Comparison of ENCODE assay signal across 8 cellular contexts in genomic region chr3:183446838-183447205, GRCh38. TPM values are rescaled to one million over a fixed set of nuclear protein-coding genes. Genes with fewer than 3 reads are reported as not detected.
DNase-seq lines count a peak whose midpoint lies in the region; ATAC-seq and TF ChIP-seq lines count a peak whose summit lies in the region.

No MANE protein-coding gene starts in this region.

- H3K4me3 ChIP-seq in left ventricle myocardium inferior (peak overlapping the region; percentile 82), breast epithelium (peak overlapping the region; percentile 77 to 88 (median 77)), vagina (peak overlapping the region; percentile 57 to 69)

- ATAC-seq in HG03520 (IDR thresholded peaks at IDR 0.05; ENCODE audit: unreplicated experiment) = no peak
- no peak for ATAC-seq in HG02852 (IDR thresholded peaks at IDR 0.05; ENCODE audit: unreplicated experiment)
- no peak for ATAC-seq in HG03342 (IDR thresholded peaks at IDR 0.05; ENCODE audit: unreplicated experiment)

- peaks cover 28% of the 10 kb centered on the region for H3K9me3 Mint-ChIP-seq in mesothelial cell of epicardium

- peaks cover 41% of the 10 kb centered on the region for H3K4me1 ChIP-seq in left ventricle myocardium inferior
- H3K4me1 ChIP-seq in breast epithelium = peaks cover 0 to 6% of the 10 kb centered on the region in 2 donors
- no peaks in the 10 kb centered on the region for H3K4me1 ChIP-seq in vagina

- peak overlapping the region; percentile 97 for H3K4me3 Mint-ChIP-seq in mesothelial cell of epicardium

- DNase-seq in left ventricle myocardium inferior = no peak
- no peak for DNase-seq in cardiac septum (ENCODE audit: low spot score)
- DNase-seq in breast epithelium (ENCODE audit: low spot score in 2 of 2) = no peak
- DNase-seq in mesothelial cell of epicardium (ENCODE audit: low spot score in 2 of 2, unreplicated experiment in 2 of 2) = no peak
- no peak for DNase-seq in vagina (ENCODE audit: extremely low spot score in 2 of 2)

- H3K4me1 Mint-ChIP-seq in mesothelial cell of epicardium = peaks cover 22% of the 10 kb centered on the region

- peak overlapping the region; percentile 91 for H3K27ac ChIP-seq in left ventricle myocardium inferior (replicated peaks)
- H3K27ac ChIP-seq in breast epithelium = no peak overlapping the region
- no peak overlapping the region for H3K27ac ChIP-seq in vagina

- TF ChIP-seq POLR2A in breast epithelium (IDR thresholded peaks at IDR 0.05) (no peak), vagina (IDR thresholded peaks at IDR 0.05) (no peak)

- H3K36me3 ChIP-seq in left ventricle myocardium inferior (peaks cover 1% of the 10 kb centered on the region), breast epithelium (no peaks in the 10 kb centered on the region), vagina (no peaks in the 10 kb centered on the region)

- TF ChIP-seq CTCF in left ventricle myocardium inferior (IDR thresholded peaks at IDR 0.05; ENCODE audit: borderline replicate concordance) (no peak), breast epithelium (IDR thresholded peaks at IDR 0.05) (no peak), mesothelial cell of epicardium (IDR thresholded peaks at IDR 0.05; ENCODE audit: unreplicated experiment) (no peak), vagina (IDR thresholded peaks at IDR 0.05) (no peak)

- peak overlapping the region; percentile 96 for H3K27ac Mint-ChIP-seq in mesothelial cell of epicardium

- H3K27me3 ChIP-seq in left ventricle myocardium inferior (ENCODE audit: low read depth) (no peaks in the 10 kb centered on the region), breast epithelium (no peaks in the 10 kb centered on the region), vagina (no peaks in the 10 kb centered on the region)

- H3K36me3 Mint-ChIP-seq in mesothelial cell of epicardium = peaks cover 11% of the 10 kb centered on the region

- intact Hi-C loops in left ventricle myocardium inferior (cut with micrococcal nuclease) (no loop called here), cardiac septum (cut with DNase I) (no loop called here), breast epithelium (cut with DNase I; ENCODE audit: low total_unique reads) (no loop called here), vagina (cut with DNase I) (no loop called here)

- peaks cover 28% of the 10 kb centered on the region for H3K9me3 ChIP-seq in left ventricle myocardium inferior (replicated peaks)
- H3K9me3 ChIP-seq in breast epithelium = peaks cover 8% of the 10 kb centered on the region in 2 donors
- peaks cover 3% of the 10 kb centered on the region for H3K9me3 ChIP-seq in vagina

- peaks cover 6% of the 10 kb centered on the region for H3K27me3 Mint-ChIP-seq in mesothelial cell of epicardium (ENCODE audit: low read depth)

RNA-seq across cellular contexts. Expression of gene MCF2L2, which starts 18.4 kb away (rescaled TPM):
- total RNA-seq in left ventricle myocardium inferior (0.91 TPM), cardiac septum (1.1 TPM), breast epithelium (1 to 10 TPM in 2 of 3 donors, under 1 TPM in 1; 0.64 to 1.5 (median 1.3) TPM), mesothelial cell of epicardium (2.0 to 3.4 TPM (median 3.1 TPM) in 3 replicates), vagina (2.0 TPM)
